20 cellular contexts compared by ENCODE assay signal in the genomic region with DNA sequence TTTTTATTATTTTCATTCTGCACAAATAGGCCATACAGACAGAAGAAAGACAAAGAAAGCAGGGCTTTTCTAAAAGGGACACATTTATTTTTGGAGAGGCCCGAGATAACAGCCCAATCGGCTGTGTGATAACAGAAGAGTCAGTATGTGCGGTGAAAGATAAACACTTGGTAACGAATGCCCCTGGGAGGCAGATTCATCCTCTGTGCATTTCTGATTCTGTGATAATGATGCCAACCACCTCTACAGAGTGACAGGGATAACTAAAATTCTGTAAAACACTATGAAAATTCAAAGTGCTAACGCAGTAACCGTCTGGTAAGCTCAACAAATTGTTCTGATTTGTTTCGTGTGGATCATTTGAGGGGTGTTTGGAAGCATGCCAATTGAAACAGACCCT.
DNase-seq lines count a peak whose midpoint lies in the region; ATAC-seq and TF ChIP-seq lines count a peak whose summit lies in the region.
"Had no signal": no experiment of that assay in that cellular context is flagged by ENCODE, and none has a peak within 500 bp of the region (broad histone marks: within the 10 kb centered on the region; RNA-seq: fewer than 3 reads in every experiment).

No MANE protein-coding gene starts in this region.

- POLR2A ChIA-PET in SK-N-SH (lab: Yijun Ruan, JAX) = interaction anchor here (0.7 kb wide), 1 partner anchor 18 kb away, joined by 3 read pairs; no protein-coding TSS in a partner anchor

- no peak overlapping the region for H3K4me2 ChIP-seq in SK-N-SH

- ATAC-seq in SK-N-SH treated with all-trans-retinoic acid at 6 μM for 48 hours = no peak
- no peak for ATAC-seq in stimulated activated effector memory CD8-positive, alpha-beta T cell treated with anti-CD3 and anti-CD28 coated beads, Interleukin-12 subunit alpha, Interleukin-12 subunit beta, amount 100 ng/mL, for 72 hours
- ATAC-seq in HG03439 (IDR thresholded peaks at IDR 0.05; ENCODE audit: unreplicated experiment) = no peak
- no peak for ATAC-seq in GM18868 (IDR thresholded peaks at IDR 0.05; ENCODE audit: unreplicated experiment)
- ATAC-seq: K562 had no signal

- peak overlapping the region in 1 of 2 experiments; percentile 60; a peak in 2 of 4 replicates for H3K27ac ChIP-seq in SK-N-SH (ENCODE audit: low read depth in 2 of 2, low read length in 1 of 2)
- H3K27ac ChIP-seq: tibial nerve had no signal

- H3K9me2 ChIP-seq in SK-N-SH = no peaks in the 10 kb centered on the region

- peaks cover 0 to 21% of the 10 kb centered on the region in 2 experiments for H3K36me3 ChIP-seq in SK-N-SH (replicated peaks in 1 of 2; ENCODE audit: control insufficient read depth in 1 of 2, insufficient read depth in 2 of 2, low read length in 1 of 2)

- peaks cover 13% of the 10 kb centered on the region for H3K36me3 Mint-ChIP-seq in IgD-negative memory B cell
- H3K36me3 Mint-ChIP-seq in brain = peaks cover 74% of the 10 kb centered on the region
- peaks cover 98% of the 10 kb centered on the region for H3K36me3 Mint-ChIP-seq in stimulated activated effector memory CD8-positive, alpha-beta T cell treated with anti-CD3 and anti-CD28 coated beads, Interleukin-12 subunit alpha, Interleukin-12 subunit beta, amount 100 ng/mL, for 72 hours

- CTCF ChIA-PET in SK-N-SH (lab: Yijun Ruan, JAX) = interaction anchor here (1.1 kb wide), 1 partner anchor 17 kb away, joined by 3 read pairs; no protein-coding TSS in a partner anchor

- no peak for TF ChIP-seq EP300 in SK-N-SH (IDR thresholded peaks at IDR 0.05; ENCODE audit: borderline replicate concordance in 1 of 2, low read depth in 1 of 2, low read length in 1 of 2)

- WGBS in SK-N-SH (ENCODE audit: low lambda C conversion rate) = 76% methylated on average over 7 of the region's 7 CpGs

- no peak overlapping the region for H3K9ac ChIP-seq in SK-N-SH

- H3K9me3 Mint-ChIP-seq in IgD-negative memory B cell (no peaks in the 10 kb centered on the region), brain (no peaks in the 10 kb centered on the region)
- no peaks in the 10 kb centered on the region for H3K9me3 Mint-ChIP-seq in stimulated activated effector memory CD8-positive, alpha-beta T cell treated with anti-CD3 and anti-CD28 coated beads, Interleukin-12 subunit alpha, Interleukin-12 subunit beta, amount 100 ng/mL, for 72 hours
- H3K9me3 Mint-ChIP-seq: activated CD4-positive, alpha-beta T cell treated with anti-CD3 and anti-CD28 coated beads, Interleukin-2, amount 10 ng/mL, durations not matched to agents 7 days and 5 days; central memory CD8-positive, alpha-beta T cell had no signal

- no peaks in the 10 kb centered on the region for H3K79me2 ChIP-seq in SK-N-SH (ENCODE audit: insufficient read depth)

- peak overlapping the region; percentile 25 to 90 (median 72) for H3K4me3 Mint-ChIP-seq in IgD-negative memory B cell
- no peak overlapping the region for H3K4me3 Mint-ChIP-seq in brain
- no peak overlapping the region for H3K4me3 Mint-ChIP-seq in stimulated activated effector memory CD8-positive, alpha-beta T cell treated with anti-CD3 and anti-CD28 coated beads, Interleukin-12 subunit alpha, Interleukin-12 subunit beta, amount 100 ng/mL, for 72 hours
- H3K4me3 Mint-ChIP-seq: activated CD4-positive, alpha-beta T cell treated with anti-CD3 and anti-CD28 coated beads, Interleukin-2, amount 10 ng/mL, durations not matched to agents 7 days and 5 days; central memory CD8-positive, alpha-beta T cell had no signal

- H3K4me1 Mint-ChIP-seq in IgD-negative memory B cell (peaks cover 21 to 34% (median 31%) of the 10 kb centered on the region in 3 donors), brain (peaks cover 13% of the 10 kb centered on the region)
- peaks cover 6% of the 10 kb centered on the region for H3K4me1 Mint-ChIP-seq in stimulated activated effector memory CD8-positive, alpha-beta T cell treated with anti-CD3 and anti-CD28 coated beads, Interleukin-12 subunit alpha, Interleukin-12 subunit beta, amount 100 ng/mL, for 72 hours
- H3K4me1 Mint-ChIP-seq: activated CD4-positive, alpha-beta T cell treated with anti-CD3 and anti-CD28 coated beads, Interleukin-2, amount 10 ng/mL, durations not matched to agents 7 days and 5 days; central memory CD8-positive, alpha-beta T cell had no signal

- H3K9me3 ChIP-seq in SK-N-SH = no peaks in the 10 kb centered on the region
- H3K9me3 ChIP-seq: tibial nerve had no signal

- no peak overlapping the region for H3K4me3 ChIP-seq in SK-N-SH (ENCODE audit: low read depth in 2 of 2, low read length in 1 of 2)
- H3K4me3 ChIP-seq: K562, tibial nerve had no signal

- no peaks in the 10 kb centered on the region for H3K27me3 ChIP-seq in SK-N-SH (ENCODE audit: insufficient read depth)
- H3K27me3 ChIP-seq: tibial nerve had no signal

- H2AFZ ChIP-seq in SK-N-SH (ENCODE audit: low read depth) = no peak overlapping the region

- DNase-seq in SK-N-SH = peak; percentile 60
- DNase-seq in stimulated activated effector memory CD8-positive, alpha-beta T cell treated with anti-CD3 and anti-CD28 coated beads, Interleukin-12 subunit alpha, Interleukin-12 subunit beta, amount 100 ng/mL, for 72 hours (ENCODE audit: low spot score in 2 of 2) = no peak
- no peak for DNase-seq in NK-92 (lab: John Stamatoyannopoulos, UW; ENCODE audit: unreplicated experiment)
- DNase-seq: activated CD4-positive, alpha-beta T cell treated with anti-CD3 and anti-CD28 coated beads, Interleukin-2, amount 10 ng/mL, durations not matched to agents 7 days and 5 days; activated CD8-positive, alpha-beta memory T cell treated with anti-CD3 and anti-CD28 coated beads, Interleukin-2, amount 50 U/mL, for 4 hours; activated gamma-delta T cell treated with Interleukin-2 at 50 U/mL for 16 hours; C1 segment of cervical spinal cord; DMS153; effector memory CD4-positive, alpha-beta T cell; NCI-H2081; NCI-H526; stimulated activated CD4-positive, alpha-beta T cell treated with anti-CD3 and anti-CD28 coated beads, Interleukin-12 subunit alpha, Interleukin-12 subunit beta, amount 100 ng/mL, for 4 hours had no signal

- no peak; the same call in 1 of the 2 replicates for TF ChIP-seq RAD21 in SK-N-SH (IDR thresholded peaks at IDR 0.05; ENCODE audit: low read length)

- no peaks in the 10 kb centered on the region for H3K27me3 Mint-ChIP-seq in IgD-negative memory B cell
- H3K27me3 Mint-ChIP-seq in brain = no peaks in the 10 kb centered on the region
- H3K27me3 Mint-ChIP-seq: activated CD4-positive, alpha-beta T cell treated with anti-CD3 and anti-CD28 coated beads, Interleukin-2, amount 10 ng/mL, durations not matched to agents 7 days and 5 days; central memory CD8-positive, alpha-beta T cell had no signal

- H4K20me1 ChIP-seq in SK-N-SH (ENCODE audit: insufficient read depth) = no peaks in the 10 kb centered on the region

- TF ChIP-seq CTCF in SK-N-SH (IDR thresholded peaks at IDR 0.05) (no peak), brain (conservative IDR thresholded peaks at IDR 0.05) (no peak)

- H3K27ac Mint-ChIP-seq in IgD-negative memory B cell (peak overlapping the region; percentile 88 to 96 (median 91)), brain (peak overlapping the region; percentile 22 to 96 (median 74))
- H3K27ac Mint-ChIP-seq in stimulated activated effector memory CD8-positive, alpha-beta T cell treated with anti-CD3 and anti-CD28 coated beads, Interleukin-12 subunit alpha, Interleukin-12 subunit beta, amount 100 ng/mL, for 72 hours = peak overlapping the region; percentile 74
- H3K27ac Mint-ChIP-seq: activated CD4-positive, alpha-beta T cell treated with anti-CD3 and anti-CD28 coated beads, Interleukin-2, amount 10 ng/mL, durations not matched to agents 7 days and 5 days had no signal

- peaks cover 3 to 16% of the 10 kb centered on the region in 2 experiments; a peak in 2 of 4 replicates for H3K4me1 ChIP-seq in SK-N-SH (ENCODE audit: control insufficient read depth in 1 of 2, insufficient read depth in 2 of 2, low read depth in 1 of 2, low read length in 1 of 2)
- H3K4me1 ChIP-seq: tibial nerve had no signal

- no peaks in the 10 kb centered on the region for H3F3A ChIP-seq in SK-N-SH (replicated peaks; ENCODE audit: insufficient read depth)

TF ChIP-seq in SK-N-SH, 30 proteins besides CTCF, POLR2A, EP300 and RAD21 (continues in another document):
- no peak for TF ChIP-seq SIN3A (IDR thresholded peaks at IDR 0.05; ENCODE audit: borderline replicate concordance, low read depth, low read length)
- TF ChIP-seq FOXJ3 (CRISPR knock-in tag; IDR thresholded peaks at IDR 0.05) = no peak
- no peak for TF ChIP-seq FOSL2 (IDR thresholded peaks at IDR 0.05; ENCODE audit: borderline replicate concordance, low read depth)
- no peak for TF ChIP-seq SMC3 (IDR thresholded peaks at IDR 0.05; ENCODE audit: low read depth, low read length)
- peak; percentile 57 for TF ChIP-seq GATA2 (CRISPR knock-in tag; IDR thresholded peaks at IDR 0.05)
- TF ChIP-seq RCOR1 (IDR thresholded peaks at IDR 0.05; ENCODE audit: low read length) = 0 out of 2 replicates have a peak, but pooled peaks have one; percentile 11
- no peak for TF ChIP-seq POLR2AphosphoS5 (IDR thresholded peaks at IDR 0.05; ENCODE audit: low read depth, low read length)
- TF ChIP-seq GABPA (IDR thresholded peaks at IDR 0.05; ENCODE audit: low read depth) = no peak
- TF ChIP-seq ELF1 (IDR thresholded peaks at IDR 0.05) = no peak

TF ChIP-seq in SK-N-SH treated with all-trans-retinoic acid at 6 μM for 48 hours, 23 proteins besides CTCF, POLR2A, EP300 and RAD21 (continues in another document):
- TF ChIP-seq ZFP30 (CRISPR knock-in tag; IDR thresholded peaks at IDR 0.05) = no peak
- TF ChIP-seq, protein P1, sequence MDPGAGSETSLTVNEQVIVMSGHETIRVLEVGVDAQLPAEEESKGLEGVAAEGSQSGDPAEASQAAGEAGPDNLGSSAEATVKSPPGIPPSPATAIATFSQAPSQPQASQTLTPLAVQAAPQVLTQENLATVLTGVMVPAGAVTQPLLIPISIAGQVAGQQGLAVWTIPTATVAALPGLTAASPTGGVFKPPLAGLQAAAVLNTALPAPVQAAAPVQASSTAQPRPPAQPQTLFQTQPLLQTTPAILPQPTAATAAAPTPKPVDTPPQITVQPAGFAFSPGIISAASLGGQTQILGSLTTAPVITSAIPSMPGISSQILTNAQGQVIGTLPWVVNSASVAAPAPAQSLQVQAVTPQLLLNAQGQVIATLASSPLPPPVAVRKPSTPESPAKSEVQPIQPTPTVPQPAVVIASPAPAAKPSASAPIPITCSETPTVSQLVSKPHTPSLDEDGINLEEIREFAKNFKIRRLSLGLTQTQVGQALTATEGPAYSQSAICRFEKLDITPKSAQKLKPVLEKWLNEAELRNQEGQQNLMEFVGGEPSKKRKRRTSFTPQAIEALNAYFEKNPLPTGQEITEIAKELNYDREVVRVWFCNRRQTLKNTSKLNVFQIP (CRISPR knock-in tag; IDR thresholded peaks at IDR 0.05; ENCODE audit: borderline replicate concordance, low read depth) = no peak
- no peak for TF ChIP-seq ZFP3 (CRISPR knock-in tag; IDR thresholded peaks at IDR 0.05)
- no peak for TF ChIP-seq ZNF8 (CRISPR knock-in tag; IDR thresholded peaks at IDR 0.05)
- TF ChIP-seq OSR1 (CRISPR knock-in tag; IDR thresholded peaks at IDR 0.05) = no peak

Comparison
In these comparisons a context has a peak if more than half of its experiments do, and no peak if none do; other contexts are left out.
1. H3K4me3 Mint-ChIP-seq: peak in IgD-negative memory B cell (4 of 4); none in brain (0 of 5) and stimulated activated effector memory CD8-positive, alpha-beta T cell treated with anti-CD3 and anti-CD28 coated beads, Interleukin-12 subunit alpha, Interleukin-12 subunit beta, amount 100 ng/mL, for 72 hours (single experiment).
2. Peak in every context shown above with its lines, with median percentiles within 50 percentile points of each other: H3K27ac Mint-ChIP-seq.